In the genomic region with DNA sequence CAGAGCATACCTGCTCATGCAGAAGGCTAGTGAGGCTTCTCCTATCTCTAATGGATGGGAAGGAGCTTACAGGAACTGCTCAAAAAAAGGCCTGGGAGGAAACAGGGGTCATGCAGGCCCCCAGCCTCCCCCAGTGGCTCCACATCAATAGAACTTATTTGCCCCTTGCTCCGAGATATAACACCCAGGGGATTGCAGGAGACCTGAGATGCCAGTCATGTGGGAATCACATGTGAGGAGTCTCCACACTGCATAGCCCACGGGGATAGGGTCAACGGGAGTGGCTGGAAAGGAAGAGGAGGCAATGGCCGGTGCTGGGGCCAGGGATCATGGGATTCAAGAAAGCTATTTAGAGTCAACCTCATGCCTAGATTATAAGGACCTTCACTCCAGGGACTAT, we compare ENCODE assay signal across 12 cellular contexts.
A peak's percentile ranks its signal among the peaks of the same experiment; 100 is the strongest.
DNase-seq lines count a peak whose midpoint lies in the region; ATAC-seq lines count a peak whose summit lies in the region.
"Had no signal": no experiment of that assay in that cellular context is flagged by ENCODE, and none has a peak within 500 bp of the region (broad histone marks: within the 10 kb centered on the region; RNA-seq: fewer than 3 reads in every experiment).

No MANE protein-coding gene starts in this region.

- ATAC-seq in left cardiac atrium (no peak), left lobe of liver (no peak), HG03139 (IDR thresholded peaks at IDR 0.05; ENCODE audit: unreplicated experiment) (no peak)

- intact Hi-C loops in cardiac septum (cut with DNase I) (loop anchor here (5.0 kb wide), 2 partner anchors 85 to 105 kb away; no protein-coding TSS in a partner anchor), left cardiac atrium (cut with DNase I) (loop anchor here (5.0 kb wide), 2 partner anchors 105 to 180 kb away; no protein-coding TSS in a partner anchor), posterior vena cava (cut with DNase I) (loop anchor here (5.0 kb wide), 1 partner anchor 180 kb away; no protein-coding TSS in a partner anchor)

- DNase-seq in cardiac septum (ENCODE audit: low spot score) (peak; percentile 67), left cardiac atrium (no peak), left lobe of liver (ENCODE audit: low spot score) (peak; percentile 29), posterior vena cava (ENCODE audit: low spot score) (peak; percentile 37), NCI-H524 treated with DMSO at 0.1 percent for 48 hours (lab: John Stamatoyannopoulos, UW) (no peak)
- no peak for DNase-seq in stimulated activated CD4-positive, alpha-beta T cell treated with anti-CD3 and anti-CD28 coated beads, Interleukin-2, amount 100 ng/mL, for 24 hours
- DNase-seq: CD4-positive, alpha-beta memory T cell; DMS153; DMS79 treated with DMSO at 0.1 percent for 48 hours; EL; GOT3 had no signal

Comparison
In these comparisons a context has a peak if more than half of its experiments do, and no peak if none do; other contexts are left out.
1. DNase-seq: peak in cardiac septum (single experiment), left lobe of liver (single experiment) and posterior vena cava (single experiment); none in left cardiac atrium (single experiment), NCI-H524 treated with DMSO at 0.1 percent for 48 hours (single experiment) and stimulated activated CD4-positive, alpha-beta T cell treated with anti-CD3 and anti-CD28 coated beads, Interleukin-2, amount 100 ng/mL, for 24 hours (0 of 2).